Comparison of ENCODE assay signal across 28 cellular contexts in the genomic region with DNA sequence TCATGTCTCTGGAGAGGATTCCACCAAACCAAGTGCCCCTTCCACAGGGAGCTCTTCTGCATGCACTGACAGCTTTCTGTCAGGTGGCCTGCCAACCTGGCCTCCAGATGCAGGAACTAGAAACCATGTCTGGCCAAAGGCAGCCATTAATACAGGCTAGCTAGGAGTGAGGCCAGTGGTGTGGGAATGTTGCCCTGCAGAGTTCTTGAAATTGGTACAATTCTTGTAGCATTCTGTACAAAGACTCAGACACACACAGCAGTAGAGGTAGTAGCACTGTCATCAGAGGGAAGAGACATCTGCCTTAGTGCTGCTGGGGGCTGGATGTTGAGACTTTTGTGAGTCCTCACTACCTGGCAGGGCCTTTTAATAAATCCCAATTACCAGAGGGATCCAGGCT.
"Had no signal": no experiment of that assay in that cellular context is flagged by ENCODE, and none has a peak within 500 bp of the region (broad histone marks: within the 10 kb centered on the region; RNA-seq: fewer than 3 reads in every experiment).

No MANE protein-coding gene starts in this region.

- H3K9me3 ChIP-seq: heart left ventricle, left lung, lower lobe of right lung, pancreas, prostate gland, tibial nerve, upper lobe of left lung, vagina had no signal

- ATAC-seq: heart left ventricle; left colon; left lung; lower lobe of right lung; natural killer cell treated with Interleukin-12 subunit alpha and Interleukin-12 subunit beta and Interleukin-15 and Interleukin-18, amount 100 ng/mL, for 72 hours; pancreas; right cardiac atrium; sciatic nerve; stimulated activated effector memory CD8-positive, alpha-beta T cell treated with anti-CD3 and anti-CD28 coated beads, Interleukin-12 subunit alpha, Interleukin-12 subunit beta, amount 100 ng/mL, for 72 hours had no signal

- H3K36me3 ChIP-seq: lower lobe of right lung, pancreas, prostate gland, tibial nerve, vagina had no signal

- H3K9me3 Mint-ChIP-seq: immature natural killer cell; natural killer cell treated with Interleukin-12 subunit alpha and Interleukin-12 subunit beta and Interleukin-15 and Interleukin-18, amount 100 ng/mL, for 72 hours; neural crest cell; stimulated activated effector memory CD8-positive, alpha-beta T cell treated with anti-CD3 and anti-CD28 coated beads, Interleukin-12 subunit alpha, Interleukin-12 subunit beta, amount 100 ng/mL, for 72 hours; stimulated activated naive CD8-positive, alpha-beta T cell treated with anti-CD3 and anti-CD28 coated beads, Interleukin-15, Interleukin-2, amounts not matched to agents 100 ng/mL and 50 ng/mL, for 24 hours had no signal

- H3K27ac ChIP-seq: heart left ventricle, left lung, lower lobe of right lung, pancreas, prostate gland, skin epidermis, upper lobe of left lung, vagina had no signal

- H3K27me3 Mint-ChIP-seq: naive B cell; natural killer cell treated with Interleukin-12 subunit alpha and Interleukin-12 subunit beta and Interleukin-15 and Interleukin-18, amount 100 ng/mL, for 72 hours; stimulated activated naive CD8-positive, alpha-beta T cell treated with anti-CD3 and anti-CD28 coated beads, Interleukin-15, Interleukin-2, amounts not matched to agents 100 ng/mL and 50 ng/mL, for 24 hours had no signal

- H3K27me3 ChIP-seq: heart left ventricle, left lung, pancreas, tibial nerve, upper lobe of left lung, vagina had no signal

- H3K27ac Mint-ChIP-seq: mesothelial cell of epicardium; naive B cell; natural killer cell treated with Interleukin-12 subunit alpha and Interleukin-12 subunit beta and Interleukin-15 and Interleukin-18, amount 100 ng/mL, for 72 hours; stimulated activated effector memory CD8-positive, alpha-beta T cell treated with anti-CD3 and anti-CD28 coated beads, Interleukin-12 subunit alpha, Interleukin-12 subunit beta, amount 100 ng/mL, for 72 hours; stimulated activated naive CD8-positive, alpha-beta T cell treated with anti-CD3 and anti-CD28 coated beads, Interleukin-15, Interleukin-2, amounts not matched to agents 100 ng/mL and 50 ng/mL, for 24 hours had no signal

- H3K4me1 Mint-ChIP-seq: immature natural killer cell had no signal

- H3K4me3 Mint-ChIP-seq: immature natural killer cell; mesothelial cell of epicardium; naive B cell; natural killer cell treated with Interleukin-12 subunit alpha and Interleukin-12 subunit beta and Interleukin-15 and Interleukin-18, amount 100 ng/mL, for 72 hours; neural crest cell; stimulated activated effector memory CD8-positive, alpha-beta T cell treated with anti-CD3 and anti-CD28 coated beads, Interleukin-12 subunit alpha, Interleukin-12 subunit beta, amount 100 ng/mL, for 72 hours; stimulated activated naive CD8-positive, alpha-beta T cell treated with anti-CD3 and anti-CD28 coated beads, Interleukin-15, Interleukin-2, amounts not matched to agents 100 ng/mL and 50 ng/mL, for 24 hours had no signal

- DNase-seq: heart left ventricle; hypothalamus; immature natural killer cell; kidney; left colon; left lung; lower lobe of right lung; mammary epithelial cell; mesendoderm; naive B cell; occipital lobe; pancreas; posterior cingulate gyrus; retina; right cardiac atrium; stimulated activated CD4-positive, alpha-beta T cell treated with anti-CD3 and anti-CD28 coated beads, Interleukin-4, amount 100 ng/mL, for 24 hours; stimulated activated naive CD4-positive, alpha-beta T cell; upper lobe of left lung had no signal

- H3K36me3 Mint-ChIP-seq: natural killer cell treated with Interleukin-12 subunit alpha and Interleukin-12 subunit beta and Interleukin-15 and Interleukin-18, amount 100 ng/mL, for 72 hours had no signal

- H3K4me3 ChIP-seq: heart left ventricle, left lung, lower lobe of right lung, pancreas, prostate gland, skin epidermis, tibial nerve, upper lobe of left lung, vagina had no signal

- H3K4me1 ChIP-seq: left lung, lower lobe of right lung, pancreas, prostate gland, tibial nerve, upper lobe of left lung, vagina had no signal
